In genomic region chr12:94770777-94771176, GRCh38 we compare ENCODE assay signal across 17 cellular contexts.
A peak's percentile ranks its signal among the peaks of the same experiment; 100 is the strongest.
DNase-seq lines count a peak whose midpoint lies in the region; ATAC-seq, FAIRE-seq and TF ChIP-seq lines count a peak whose summit lies in the region.
"Had no signal": no experiment of that assay in that cellular context is flagged by ENCODE, and none has a peak within 500 bp of the region (broad histone marks: within the 10 kb centered on the region; RNA-seq: fewer than 3 reads in every experiment).

No MANE protein-coding gene starts in this region.

- peak; percentile 52 for DNase-seq in DMS53 (lab: John Stamatoyannopoulos, UW)
- DNase-seq in DMS53 treated with DMSO at 0.1 percent for 48 hours (lab: John Stamatoyannopoulos, UW; ENCODE audit: unreplicated experiment): no peak
- no peak for DNase-seq in GM12878 (ENCODE audit: low read depth, low spot score)
- DNase-seq in transverse colon: peak; percentile 18
- DNase-seq in NCI-H2029 (lab: John Stamatoyannopoulos, UW): no peak
- DNase-seq in mesendoderm: no peak
- no peak for DNase-seq in GF-D8 (lab: John Stamatoyannopoulos, UW)
- DNase-seq: CD8-positive, alpha-beta T cell; DND-41; IMR-90; Karpas-422; NCI-H187; NCI-H446; NCI-H774 had no signal

- H4K8ac ChIP-seq in mesendoderm (ENCODE audit: low read depth, low read length): no peak overlapping the region

- peaks cover 55% of the 10 kb centered on the region for H3K4me1 Mint-ChIP-seq in nephron

- CTCF ChIA-PET in GM12878 (lab: Yijun Ruan, JAX): interaction anchor here (1.0 to 2.9 kb wide), 2 partner anchors 8 to 41 kb away, joined by 3 to 9 read pairs; no protein-coding TSS in a partner anchor

- 97% methylated on average over 6 of the region's 6 CpGs for WGBS in GM12878 (ENCODE audit: insufficient coverage, insufficient replicate concordance, low lambda C conversion rate, missing lambda C conversion rate)
- WGBS in transverse colon (ENCODE audit: low coverage in 1 of 2), 2 donors: 29 to 33% methylated on average over 3 to 6 of the region's 6 CpGs
- WGBS in mesendoderm (ENCODE audit: extremely low coverage, insufficient coverage, low lambda C conversion rate): no CpG with 5 or more reads among the region's 6 CpGs

- no peak for TF ChIP-seq RAD21 in GM12878 (IDR thresholded peaks at IDR 0.05; ENCODE audit: insufficient read depth, low read depth, low read length)

- H2BK120ac ChIP-seq in mesendoderm (ENCODE audit: low read depth, low read length): no peak overlapping the region

- SMC1A ChIA-PET in GM12878 (lab: Charles Lee; ENCODE audit: uncharacterized antibody, unreplicated experiment): interaction anchor here (1.9 to 3.8 kb wide), 3 partner anchors 15 to 102 kb away, joined by 5 to 65 read pairs (median 18); no protein-coding TSS in a partner anchor

- no peak overlapping the region for H2BK15ac ChIP-seq in mesendoderm (replicated peaks; ENCODE audit: low read depth)

- H3K23ac ChIP-seq in mesendoderm (ENCODE audit: low read length): no peak overlapping the region

- POLR2A ChIA-PET in GM12878 (lab: Charles Lee): interaction anchor here (1.2 kb wide), 1 partner anchor 13 kb away, joined by 3 read pairs; no protein-coding TSS in a partner anchor

- H3K9me3 Mint-ChIP-seq in nephron: no peaks in the 10 kb centered on the region

- H3K27ac Mint-ChIP-seq in nephron: peak overlapping the region; percentile 87 to 89 (median 88)
- H3K27ac Mint-ChIP-seq: CD8-positive, alpha-beta T cell had no signal

- no peak overlapping the region for H2BK5ac ChIP-seq in mesendoderm (ENCODE audit: low read length)

- TF ChIP-seq CTCF in GM12878 (IDR thresholded peaks at IDR 0.05 in 2 of 3, conservative IDR thresholded peaks at IDR 0.05 in 1 of 3; ENCODE audit: control insufficient read depth in 2 of 3, extremely low read depth in 1 of 3, insufficient read depth in 1 of 3, low read depth in 3 of 3, low read length in 3 of 3) (no peak), nephron (IDR thresholded peaks at IDR 0.05; ENCODE audit: unreplicated experiment in 3 of 3) (no peak), transverse colon (IDR thresholded peaks at IDR 0.05) (no peak)

- peak overlapping the region; percentile 78; the same call in 1 of the 2 replicates for H3K27ac ChIP-seq in GM12878 (ENCODE audit: control insufficient read depth, insufficient read depth)
- peak overlapping the region; percentile 52 to 69 (median 59) for H3K27ac ChIP-seq in transverse colon
- no peak overlapping the region for H3K27ac ChIP-seq in mesendoderm (ENCODE audit: low read depth, low read length)
- H3K27ac ChIP-seq: 22Rv1, SK-N-MC had no signal

- no TSS peak for BruUV-seq in GM12878 (replicated peaks; lab: Mats Ljungman, UMichigan)

- peaks cover 3% of the 10 kb centered on the region in 2 experiments for H3K36me3 ChIP-seq in GM12878 (ENCODE audit: control insufficient read depth in 2 of 2, insufficient read depth in 2 of 2, low read length in 1 of 2)
- H3K36me3 ChIP-seq in transverse colon: no peaks in the 10 kb centered on the region
- no peaks in the 10 kb centered on the region for H3K36me3 ChIP-seq in mesendoderm (ENCODE audit: control insufficient read depth, insufficient read depth, low read length)

- H3K9me3 ChIP-seq in GM12878 (replicated peaks; ENCODE audit: control insufficient read depth, insufficient read depth, low read length) (peaks cover 13% of the 10 kb centered on the region; the same call in 2 of the 3 replicates), transverse colon (peaks cover 0 to 3% of the 10 kb centered on the region in 2 donors)

- no peak overlapping the region for H3K4ac ChIP-seq in mesendoderm (ENCODE audit: low read depth, low read length)

- no peaks in the 10 kb centered on the region for H3K36me3 Mint-ChIP-seq in nephron (ENCODE audit: low read depth)
- H3K36me3 Mint-ChIP-seq: CD8-positive, alpha-beta T cell had no signal

- no peak for TF ChIP-seq POLR2A in GM12878 (IDR thresholded peaks at IDR 0.05; ENCODE audit: low read depth, low read length)
- no peak for TF ChIP-seq POLR2A in transverse colon (IDR thresholded peaks at IDR 0.05)

- H3K4me3 Mint-ChIP-seq in nephron: peak overlapping the region; percentile 3 to 53 (median 26)
- H3K4me3 Mint-ChIP-seq: CD8-positive, alpha-beta T cell had no signal

- in situ Hi-C loops in GM12878 (cut with MboI): no loop called here
- in situ Hi-C loops in transverse colon (cut with MboI; ENCODE audit: low pct_ligation_motif_present in 1 of 4, low pct_unique_long_range_greater_than_20kb in 1 of 4, low sequenced_read_pairs in 3 of 4): loop anchor here in 1 of 4 donors (25.0 kb wide), 1 partner anchor 208 kb away; no protein-coding TSS in a partner anchor

- H3K27me3 ChIP-seq in GM12878 (replicated peaks in 1 of 2; ENCODE audit: control insufficient read depth in 2 of 2, insufficient read depth in 2 of 2, low read length in 1 of 2) (no peaks in the 10 kb centered on the region), transverse colon (no peaks in the 10 kb centered on the region), mesendoderm (ENCODE audit: insufficient read depth, low read length, poor library complexity) (no peaks in the 10 kb centered on the region)

- no peak overlapping the region for H2AK5ac ChIP-seq in mesendoderm (ENCODE audit: low read length)

- FAIRE-seq in GM12878 (lab: Jason Lieb, UNC): no peak

- H3K56ac ChIP-seq in mesendoderm (ENCODE audit: low read length): no peak overlapping the region

- no peak overlapping the region for H2AFZ ChIP-seq in GM12878 (ENCODE audit: control insufficient read depth, low read depth, low read length)

- no peak for TF ChIP-seq EP300 in GM12878 (IDR thresholded peaks at IDR 0.05; ENCODE audit: borderline replicate concordance in 1 of 2, control insufficient read depth in 1 of 2, low read depth in 2 of 2, low read length in 2 of 2)
- no peak for TF ChIP-seq EP300 in transverse colon (IDR thresholded peaks at IDR 0.05; ENCODE audit: low read depth)

- H3K4me3 ChIP-seq in GM12878 (0 out of 2 replicates have a peak overlapping the region, but pooled peaks have one; percentile 0), transverse colon (no peak overlapping the region), mesendoderm (ENCODE audit: low read length) (no peak overlapping the region)
- H3K4me3 ChIP-seq: SK-N-MC had no signal

- H3K4me2 ChIP-seq in GM12878 (ENCODE audit: control insufficient read depth, insufficient read depth): no peak overlapping the region
- H3K4me2 ChIP-seq in mesendoderm (ENCODE audit: low read length): no peak overlapping the region

- no peaks in the 10 kb centered on the region for H3K79me1 ChIP-seq in mesendoderm (ENCODE audit: low read length)

- no peak overlapping the region for H3K9ac ChIP-seq in GM12878 (ENCODE audit: control insufficient read depth, insufficient read depth, low read length)
- no peak overlapping the region for H3K9ac ChIP-seq in mesendoderm (ENCODE audit: low read length)

- H4K5ac ChIP-seq in mesendoderm (ENCODE audit: low read length): no peak overlapping the region

- H3K79me2 ChIP-seq in GM12878 (ENCODE audit: control insufficient read depth, insufficient read depth, low read length) (peaks cover 62% of the 10 kb centered on the region), mesendoderm (ENCODE audit: control insufficient read depth, insufficient read depth, low read length) (no peaks in the 10 kb centered on the region)

- RAD21 ChIA-PET in GM12878 (lab: Charles Lee; ENCODE audit: unreplicated experiment): interaction anchor here (3.0 to 4.1 kb wide), 2 partner anchors 47 to 103 kb away, joined by 47 to 60 read pairs; no protein-coding TSS in a partner anchor

- peaks cover 31% of the 10 kb centered on the region for H3K4me1 ChIP-seq in GM12878 (ENCODE audit: control insufficient read depth, insufficient read depth, low read length)
- peaks cover 13 to 38% (median 30%) of the 10 kb centered on the region in 4 donors for H3K4me1 ChIP-seq in transverse colon
- no peaks in the 10 kb centered on the region for H3K4me1 ChIP-seq in mesendoderm (ENCODE audit: control insufficient read depth, low read depth, low read length)

- intact Hi-C loops in GM12878 (cut with micrococcal nuclease; ENCODE audit: unreplicated experiment) (no loop called here), transverse colon (cut with DNase I; ENCODE audit: low total_unique reads) (no loop called here)

- no peak overlapping the region for H3K18ac ChIP-seq in mesendoderm (ENCODE audit: low read length)

- no peaks in the 10 kb centered on the region for H4K20me1 ChIP-seq in GM12878 (ENCODE audit: control insufficient read depth, insufficient read depth)

- H3K27me3 Mint-ChIP-seq in nephron (ENCODE audit: low read depth): no peaks in the 10 kb centered on the region

- no peak for ATAC-seq in GM12878
- ATAC-seq: CD8-positive, alpha-beta T cell had no signal

TF ChIP-seq in GM12878, 131 proteins besides CTCF, POLR2A, EP300 and RAD21 (continues in another document):
- TF ChIP-seq, protein P1, sequence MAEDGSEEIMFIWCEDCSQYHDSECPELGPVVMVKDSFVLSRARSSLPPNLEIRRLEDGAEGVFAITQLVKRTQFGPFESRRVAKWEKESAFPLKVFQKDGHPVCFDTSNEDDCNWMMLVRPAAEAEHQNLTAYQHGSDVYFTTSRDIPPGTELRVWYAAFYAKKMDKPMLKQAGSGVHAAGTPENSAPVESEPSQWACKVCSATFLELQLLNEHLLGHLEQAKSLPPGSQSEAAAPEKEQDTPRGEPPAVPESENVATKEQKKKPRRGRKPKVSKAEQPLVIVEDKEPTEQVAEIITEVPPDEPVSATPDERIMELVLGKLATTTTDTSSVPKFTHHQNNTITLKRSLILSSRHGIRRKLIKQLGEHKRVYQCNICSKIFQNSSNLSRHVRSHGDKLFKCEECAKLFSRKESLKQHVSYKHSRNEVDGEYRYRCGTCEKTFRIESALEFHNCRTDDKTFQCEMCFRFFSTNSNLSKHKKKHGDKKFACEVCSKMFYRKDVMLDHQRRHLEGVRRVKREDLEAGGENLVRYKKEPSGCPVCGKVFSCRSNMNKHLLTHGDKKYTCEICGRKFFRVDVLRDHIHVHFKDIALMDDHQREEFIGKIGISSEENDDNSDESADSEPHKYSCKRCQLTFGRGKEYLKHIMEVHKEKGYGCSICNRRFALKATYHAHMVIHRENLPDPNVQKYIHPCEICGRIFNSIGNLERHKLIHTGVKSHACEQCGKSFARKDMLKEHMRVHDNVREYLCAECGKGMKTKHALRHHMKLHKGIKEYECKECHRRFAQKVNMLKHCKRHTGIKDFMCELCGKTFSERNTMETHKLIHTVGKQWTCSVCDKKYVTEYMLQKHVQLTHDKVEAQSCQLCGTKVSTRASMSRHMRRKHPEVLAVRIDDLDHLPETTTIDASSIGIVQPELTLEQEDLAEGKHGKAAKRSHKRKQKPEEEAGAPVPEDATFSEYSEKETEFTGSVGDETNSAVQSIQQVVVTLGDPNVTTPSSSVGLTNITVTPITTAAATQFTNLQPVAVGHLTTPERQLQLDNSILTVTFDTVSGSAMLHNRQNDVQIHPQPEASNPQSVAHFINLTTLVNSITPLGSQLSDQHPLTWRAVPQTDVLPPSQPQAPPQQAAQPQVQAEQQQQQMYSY (CRISPR knock-in tag; IDR thresholded peaks at IDR 0.05): no peak
- no peak for TF ChIP-seq LARP7 (IDR thresholded peaks at IDR 0.05)
- no peak for TF ChIP-seq CEBPB (IDR thresholded peaks at IDR 0.05; ENCODE audit: borderline replicate concordance in 1 of 2, low read depth in 2 of 2, low read length in 2 of 2)
- TF ChIP-seq ZNF384 (IDR thresholded peaks at IDR 0.05; ENCODE audit: borderline replicate concordance, low read depth, low read length): no peak
- TF ChIP-seq SIN3A (IDR thresholded peaks at IDR 0.05; ENCODE audit: low read depth, low read length): no peak

Comparison
In these comparisons a context has a peak if more than half of its experiments do, and no peak if none do; other contexts are left out.
1. DNase-seq: peak in DMS53 (single experiment) and transverse colon (single experiment); none in DMS53 treated with DMSO at 0.1 percent for 48 hours (single experiment), GM12878 (single experiment), NCI-H2029 (single experiment), mesendoderm (single experiment) and GF-D8 (single experiment).